Comparison of ENCODE assay signal across 35 cellular contexts in the genomic region with DNA sequence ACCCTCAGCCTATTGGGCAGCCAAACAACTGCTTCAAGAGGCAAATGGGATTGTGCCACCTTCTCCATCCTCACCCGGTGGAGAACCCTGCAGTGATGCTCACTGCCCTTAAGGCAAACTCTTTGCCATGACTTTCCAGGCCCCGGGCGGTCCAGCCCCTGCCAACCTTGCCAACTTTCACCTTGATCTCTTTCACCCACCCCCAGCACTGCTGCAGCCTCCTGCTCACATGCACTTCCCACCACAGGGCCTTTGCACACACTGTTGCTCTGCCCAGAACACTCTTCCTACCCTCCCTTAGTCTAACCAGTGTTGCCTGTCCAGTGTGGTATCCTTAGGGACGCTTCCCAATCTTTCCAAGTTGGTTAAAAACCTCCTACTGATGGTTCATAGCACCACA.
"Had no signal": no experiment of that assay in that cellular context is flagged by ENCODE, and none has a peak within 500 bp of the region (broad histone marks: within the 10 kb centered on the region; RNA-seq: fewer than 3 reads in every experiment).

No MANE protein-coding gene starts in this region.

- H3K27ac Mint-ChIP-seq: activated CD4-positive, alpha-beta T cell treated with anti-CD3 and anti-CD28 coated beads for 36 hours; activated CD4-positive, alpha-beta T cell treated with anti-CD3 and anti-CD28 coated beads, Interleukin-2, amount 10 ng/mL, durations not matched to agents 7 days and 5 days; activated CD8-positive, alpha-beta T cell treated with anti-CD3 and anti-CD28 coated beads, Interleukin-2, amount 10 ng/mL, durations not matched to agents 7 days and 5 days; activated naive CD4-positive, alpha-beta T cell treated with anti-CD3 and anti-CD28 coated beads for 36 hours; activated T-cell treated with anti-CD3 and anti-CD28 coated beads, Interleukin-2, amount 50 U/mL, for 24 hours; T-cell; WTC11 had no signal

- H3K4me3 ChIP-seq: adrenal gland, K562, MG63, Peyer's patch had no signal

- H3K27ac ChIP-seq: adrenal gland, Peyer's patch had no signal

- H3K36me3 ChIP-seq: adrenal gland, Peyer's patch had no signal

- H3K36me3 Mint-ChIP-seq: T-cell had no signal

- H3K4me1 ChIP-seq: adrenal gland, Peyer's patch had no signal

- H3K27me3 ChIP-seq: adrenal gland, MG63, Peyer's patch had no signal

- DNase-seq: activated CD4-positive, alpha-beta T cell treated with anti-CD3 and anti-CD28 coated beads for 36 hours; activated CD4-positive, alpha-beta T cell treated with anti-CD3 and anti-CD28 coated beads, Interleukin-2, amount 10 ng/mL, durations not matched to agents 7 days and 5 days; activated CD4-positive, alpha-beta T cell treated with anti-CD3 and anti-CD28 coated beads, Interleukin-2, amount 50 U/mL, for 48 hours; activated CD8-positive, alpha-beta T cell treated with anti-CD3 and anti-CD28 coated beads, Interleukin-2, amount 10 ng/mL, durations not matched to agents 7 days and 5 days; activated gamma-delta T cell treated with Interleukin-2 at 50 U/mL for 16 hours; activated naive CD4-positive, alpha-beta T cell treated with anti-CD3 and anti-CD28 coated beads for 36 hours; activated T-cell treated with anti-CD3 and anti-CD28 coated beads, Interleukin-2, amount 50 U/mL, for 24 hours; adrenal gland; anterior cingulate cortex; central memory CD4-positive, alpha-beta T cell; Karpas-422; MG63; MV-4-11; NCI-H1092; NCI-H1436 treated with DMSO at 0.1 percent for 48 hours; NCI-H1694 treated with DMSO at 0.1 percent for 48 hours; NCI-H2029; NCI-H345; NCI-H524 treated with DMSO at 0.1 percent for 48 hours; NCI-H748 treated with DMSO at 0.1 percent for 48 hours; NK-92 treated with Interleukin-12 subunit alpha and Interleukin-12 subunit beta, amount 100 ng/mL, for 24 hours; PC-3; Peyer's patch; RPMI8226; SIG-M5; T-cell had no signal

- H3K9me3 ChIP-seq: adrenal gland had no signal

- H3K4me1 Mint-ChIP-seq: activated CD4-positive, alpha-beta T cell treated with anti-CD3 and anti-CD28 coated beads for 36 hours; activated CD4-positive, alpha-beta T cell treated with anti-CD3 and anti-CD28 coated beads, Interleukin-2, amount 10 ng/mL, durations not matched to agents 7 days and 5 days; T-cell had no signal

- H3K4me3 Mint-ChIP-seq: activated CD4-positive, alpha-beta T cell treated with anti-CD3 and anti-CD28 coated beads for 36 hours; activated CD4-positive, alpha-beta T cell treated with anti-CD3 and anti-CD28 coated beads, Interleukin-2, amount 10 ng/mL, durations not matched to agents 7 days and 5 days; activated CD8-positive, alpha-beta T cell treated with anti-CD3 and anti-CD28 coated beads, Interleukin-2, amount 10 ng/mL, durations not matched to agents 7 days and 5 days; activated naive CD4-positive, alpha-beta T cell treated with anti-CD3 and anti-CD28 coated beads for 36 hours; activated T-cell treated with anti-CD3 and anti-CD28 coated beads, Interleukin-2, amount 50 U/mL, for 24 hours; brain; T-cell; WTC11 had no signal

- FAIRE-seq: bronchial epithelial cell, K562, TTC549 had no signal

- ATAC-seq: activated CD4-positive, alpha-beta T cell treated with anti-CD3 and anti-CD28 coated beads for 36 hours; activated CD4-positive, CD25-positive, alpha-beta regulatory T cell treated with anti-CD3 and anti-CD28 coated beads, Interleukin-2, amount 50 U/mL, for 24 hours; activated CD8-positive, alpha-beta T cell treated with anti-CD3 and anti-CD28 coated beads, Interleukin-2, amount 10 ng/mL, durations not matched to agents 7 days and 5 days; activated naive CD4-positive, alpha-beta T cell treated with anti-CD3 and anti-CD28 coated beads, Interleukin-2, amount 50 U/mL, for 72 hours; K562; PC-3; Right ventricle myocardium inferior; SK-N-SH treated with all-trans-retinoic acid at 6 μM for 48 hours; T-cell; WTC11 had no signal
